In the genomic region with DNA sequence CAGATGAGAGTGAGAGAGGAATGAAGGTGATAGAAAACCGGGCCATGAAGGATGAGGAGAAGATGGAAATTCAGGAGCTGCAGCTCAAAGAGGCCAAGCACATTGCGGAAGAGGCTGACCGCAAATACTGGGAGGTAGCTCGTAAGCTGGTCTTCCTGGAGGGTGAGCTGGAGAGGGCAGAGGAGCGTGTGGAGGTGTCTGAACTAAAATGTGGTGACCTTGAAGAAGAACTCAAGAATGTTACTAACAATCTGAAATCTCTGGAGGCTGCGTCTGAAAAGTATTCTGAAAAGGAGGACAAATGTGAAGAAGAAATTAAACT, we compare ENCODE assay signal across 1 cellular context.
TF ChIP-seq lines count a peak whose summit lies in the region.

No MANE protein-coding gene starts in this region.

TF ChIP-seq in IMR-90, 13 proteins besides CTCF, POLR2A, EP300 and RAD21:
- peak; percentile 24; the same call in 1 of the 2 replicates for TF ChIP-seq CEBPB (IDR thresholded peaks at IDR 0.05; ENCODE audit: low read depth, low read length)
- TF ChIP-seq CHD1 (IDR thresholded peaks at IDR 0.05; ENCODE audit: low read depth, low read length) = no peak
- TF ChIP-seq, protein P1, sequence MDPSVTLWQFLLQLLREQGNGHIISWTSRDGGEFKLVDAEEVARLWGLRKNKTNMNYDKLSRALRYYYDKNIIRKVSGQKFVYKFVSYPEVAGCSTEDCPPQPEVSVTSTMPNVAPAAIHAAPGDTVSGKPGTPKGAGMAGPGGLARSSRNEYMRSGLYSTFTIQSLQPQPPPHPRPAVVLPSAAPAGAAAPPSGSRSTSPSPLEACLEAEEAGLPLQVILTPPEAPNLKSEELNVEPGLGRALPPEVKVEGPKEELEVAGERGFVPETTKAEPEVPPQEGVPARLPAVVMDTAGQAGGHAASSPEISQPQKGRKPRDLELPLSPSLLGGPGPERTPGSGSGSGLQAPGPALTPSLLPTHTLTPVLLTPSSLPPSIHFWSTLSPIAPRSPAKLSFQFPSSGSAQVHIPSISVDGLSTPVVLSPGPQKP (IDR thresholded peaks at IDR 0.05; ENCODE audit: borderline replicate concordance, low read depth, low read length) = no peak
